Comparison of ENCODE assay signal across 8 cellular contexts in the genomic region with DNA sequence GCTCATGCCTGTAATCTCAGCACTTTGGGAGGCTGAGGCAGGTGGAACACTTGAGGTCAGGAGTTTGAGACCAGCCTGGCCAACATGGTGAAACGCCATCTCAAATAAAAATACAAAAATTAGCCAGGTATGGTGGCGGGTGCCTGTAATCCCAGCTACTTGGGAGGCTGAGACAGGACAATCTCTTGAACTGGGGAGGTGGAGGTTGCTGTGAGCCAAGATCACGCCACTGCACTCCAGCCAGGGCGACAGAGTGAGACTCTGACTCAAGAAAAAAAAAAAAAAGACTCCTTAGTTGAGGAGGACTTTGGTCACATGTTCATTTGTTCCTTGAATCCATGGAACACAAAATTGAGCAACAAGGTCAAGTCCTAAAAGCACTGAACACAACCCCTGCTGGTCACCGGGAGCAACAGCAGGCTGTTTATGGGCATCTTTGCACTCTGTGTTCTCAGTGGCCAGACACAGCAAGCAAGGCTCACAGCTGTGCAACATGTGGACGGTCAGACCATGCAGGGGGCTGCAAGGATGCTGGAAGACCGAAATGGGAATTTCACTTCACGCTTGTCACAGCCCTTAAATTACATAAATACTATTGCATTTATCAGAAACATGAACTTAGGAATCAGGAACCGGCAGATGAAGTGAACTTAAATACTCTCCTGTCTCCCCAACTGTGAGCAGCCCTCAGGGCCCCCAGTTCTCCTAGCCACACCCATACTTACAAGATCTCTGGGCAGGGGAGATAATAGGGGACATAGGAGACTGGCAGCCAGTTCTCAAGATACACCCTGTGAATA. TPM values are rescaled to one million over a fixed set of nuclear protein-coding genes. Genes with fewer than 3 reads are reported as not detected.
A peak's percentile ranks its signal among the peaks of the same experiment; 100 is the strongest.
DNase-seq lines count a peak whose midpoint lies in the region; ATAC-seq, FAIRE-seq and TF ChIP-seq lines count a peak whose summit lies in the region.

No MANE protein-coding gene starts in this region.

- H3K9ac ChIP-seq in trophoblast cell (ENCODE audit: low read length): no peak overlapping the region

- H3K27me3 ChIP-seq in trophoblast cell (ENCODE audit: insufficient read depth, low read length): no peaks in the 10 kb centered on the region

- H2BK120ac ChIP-seq in trophoblast cell (ENCODE audit: insufficient read depth, low read length, poor library complexity): no peak overlapping the region

- peaks cover 10% of the 10 kb centered on the region for H3K79me1 ChIP-seq in trophoblast cell (ENCODE audit: low read length)

- no peak overlapping the region for H3K4me2 ChIP-seq in trophoblast cell (ENCODE audit: low read length)

- no peak overlapping the region for H2BK12ac ChIP-seq in trophoblast cell (ENCODE audit: low read length)

- no peak overlapping the region for H3K23ac ChIP-seq in trophoblast cell (ENCODE audit: low read length)

- H4K12ac ChIP-seq in trophoblast cell (ENCODE audit: low read depth, low read length): no peak overlapping the region

- ATAC-seq in GM19438 (IDR thresholded peaks at IDR 0.05; ENCODE audit: low read depth, unreplicated experiment): peak; percentile 55
- ATAC-seq in HG03135 (IDR thresholded peaks at IDR 0.05; ENCODE audit: unreplicated experiment): no peak
- ATAC-seq in GM21515 (IDR thresholded peaks at IDR 0.05; ENCODE audit: unreplicated experiment): no peak

- no peak overlapping the region for H4K91ac ChIP-seq in trophoblast cell (ENCODE audit: low read depth, low read length)

- H3K4me1 ChIP-seq in trophoblast cell (ENCODE audit: control insufficient read depth in 1 of 2, insufficient read depth in 2 of 2, low read length in 2 of 2): peaks cover 11 to 19% of the 10 kb centered on the region in 2 experiments

- peaks cover 2% of the 10 kb centered on the region for H3K9me3 ChIP-seq in trophoblast cell (ENCODE audit: insufficient read depth, low read depth, low read length)

- H4K8ac ChIP-seq in trophoblast cell (ENCODE audit: low read depth, low read length): no peak overlapping the region

- no peak overlapping the region for H3K27ac ChIP-seq in C4-2B
- no peak overlapping the region for H3K27ac ChIP-seq in trophoblast cell (ENCODE audit: low read depth, low read length)

- no peak for FAIRE-seq in frontal cortex (lab: Jason Lieb, UNC)

- H3K4me3 ChIP-seq in trophoblast cell (ENCODE audit: low read depth, low read length): no peak overlapping the region

- H2AFZ ChIP-seq in trophoblast cell (ENCODE audit: insufficient read depth, low read length, poor library complexity): no peak overlapping the region

- H2AK5ac ChIP-seq in trophoblast cell (ENCODE audit: low read length): no peak overlapping the region

- WGBS in trophoblast cell (ENCODE audit: extremely low coverage, insufficient coverage, insufficient read length): no CpG with 5 or more reads among the region's 9 CpGs

- H2BK5ac ChIP-seq in trophoblast cell (ENCODE audit: low read depth, low read length, poor library complexity): no peak overlapping the region

- peaks cover 3% of the 10 kb centered on the region for H3K79me2 ChIP-seq in trophoblast cell (ENCODE audit: control insufficient read depth, insufficient read depth, low read length, poor library complexity)

- H3K18ac ChIP-seq in trophoblast cell (ENCODE audit: low read length): no peak overlapping the region

- no peak overlapping the region for H3K4ac ChIP-seq in trophoblast cell (ENCODE audit: low read depth, low read length)

- peaks cover 0 to 1% of the 10 kb centered on the region in 2 experiments for H3K36me3 ChIP-seq in trophoblast cell (ENCODE audit: control insufficient read depth in 1 of 2, insufficient read depth in 2 of 2, low read length in 2 of 2)

- no peak overlapping the region for H3K14ac ChIP-seq in trophoblast cell (ENCODE audit: low read length)

- DNase-seq in NCI-H526 treated with DMSO at 0.1 percent for 48 hours (lab: John Stamatoyannopoulos, UW) (peak; percentile 0), frontal cortex (ENCODE audit: low spot score in 2 of 2) (peak; percentile 67 to 83), trophoblast cell (peak; percentile 73 to 90)
- peak; percentile 47 for DNase-seq in activated T-cell treated with anti-CD3 and anti-CD28 coated beads, Interleukin-2, amount 50 U/mL, for 1 hour

- TF ChIP-seq CTCF in C4-2B (conservative IDR thresholded peaks at IDR 0.05): peak; percentile 86

RNA-seq across cellular contexts. Expression of a gene that starts 2.8 kb away (rescaled TPM):
- 2.0 TPM for total RNA-seq in frontal cortex
- 10.3 and 11.1 TPM in 2 replicates for polyA plus RNA-seq in trophoblast cell (2013)

RNA-seq across cellular contexts. Expression of a gene that starts 39.9 kb away (rescaled TPM):
- total RNA-seq in frontal cortex: 79.9 TPM
- polyA plus RNA-seq in trophoblast cell (2013): 39.2 and 39.5 TPM in 2 replicates

RNA-seq across cellular contexts. Expression of a gene that starts 48.1 kb away (rescaled TPM):
- total RNA-seq in frontal cortex: not detected
- 0.12 and 0.14 TPM in 2 replicates for polyA plus RNA-seq in trophoblast cell (2013)

Comparison
In these comparisons a context has a peak if more than half of its experiments do, and no peak if none do; other contexts are left out.
1. DNase-seq: peak in every context shown above with its lines; median percentile 82 in trophoblast cell; 75 in frontal cortex; 47 in activated T-cell treated with anti-CD3 and anti-CD28 coated beads, Interleukin-2, amount 50 U/mL, for 1 hour; 0 in NCI-H526 treated with DMSO at 0.1 percent for 48 hours.